Comparison of ENCODE assay signal across 12 cellular contexts in the genomic region with DNA sequence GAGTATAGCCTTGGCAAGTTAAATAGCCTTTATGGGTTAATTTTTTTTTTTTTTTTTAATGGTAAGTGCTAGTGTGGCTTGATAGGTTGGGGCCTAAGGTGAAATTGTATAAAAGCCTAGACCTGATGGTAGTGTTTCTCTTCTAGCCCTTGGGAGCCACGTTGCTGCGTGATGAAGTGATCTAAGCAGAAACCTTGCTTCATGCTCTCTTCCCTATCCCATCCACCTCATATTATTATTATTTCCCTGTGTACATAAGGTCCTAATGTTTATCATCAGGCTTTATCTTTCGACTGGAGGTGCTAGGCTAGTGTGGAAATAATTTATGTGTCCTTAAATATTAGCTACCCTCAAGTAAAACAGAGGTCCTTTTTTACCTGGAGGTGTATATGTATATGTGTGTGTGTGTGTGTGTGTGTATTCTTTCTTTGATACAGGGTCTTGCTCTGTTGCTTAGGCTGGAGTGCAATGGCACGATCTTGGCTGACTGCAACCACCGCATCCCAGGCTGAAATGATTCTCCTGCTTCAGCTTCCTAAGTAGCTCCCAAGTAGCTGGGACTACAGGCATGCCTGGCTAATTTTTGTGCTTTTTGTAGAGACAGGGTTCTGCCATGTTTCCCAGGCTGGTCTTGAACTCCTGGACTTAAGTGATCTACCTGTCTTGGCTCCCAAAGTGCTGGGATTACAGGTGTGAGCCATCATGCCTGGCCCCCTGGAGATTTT. TPM values are rescaled to one million over a fixed set of nuclear protein-coding genes. Genes with fewer than 3 reads are reported as not detected.
DNase-seq lines count a peak whose midpoint lies in the region; ATAC-seq and TF ChIP-seq lines count a peak whose summit lies in the region.
"Had no signal": no experiment of that assay in that cellular context is flagged by ENCODE, and none has a peak within 500 bp of the region (broad histone marks: within the 10 kb centered on the region; RNA-seq: fewer than 3 reads in every experiment).

No MANE protein-coding gene starts in this region.

- TF ChIP-seq CTCF in foreskin keratinocyte (conservative IDR thresholded peaks at IDR 0.05) (no peak), smooth muscle cell (IDR thresholded peaks at IDR 0.05; ENCODE audit: borderline replicate concordance, insufficient read depth, poor library complexity, severe bottlenecking) (no peak)

- no peak overlapping the region for H2AFZ ChIP-seq in smooth muscle cell (ENCODE audit: low read depth)

- H3K27me3 ChIP-seq in foreskin keratinocyte (no peaks in the 10 kb centered on the region), smooth muscle cell (ENCODE audit: low read depth) (no peaks in the 10 kb centered on the region)
- H3K27me3 ChIP-seq: thyroid gland had no signal

- peak overlapping the region; percentile 99 for H3K4me3 ChIP-seq in smooth muscle cell
- H3K4me3 ChIP-seq: thyroid gland had no signal

- H3K9ac ChIP-seq in smooth muscle cell (ENCODE audit: low read depth) = no peak overlapping the region

- H3F3A ChIP-seq in smooth muscle cell (ENCODE audit: low read depth) = peaks cover 3% of the 10 kb centered on the region

- no peak for ATAC-seq in foreskin keratinocyte
- ATAC-seq: sciatic nerve had no signal

- H3K4me2 ChIP-seq in smooth muscle cell = peak overlapping the region; percentile 90

- DNase-seq in NCI-H510A treated with DMSO at 0.1 percent for 48 hours (lab: John Stamatoyannopoulos, UW) (peak; percentile 44), NCI-H510A (lab: John Stamatoyannopoulos, UW) (no peak), T1000 (lab: John Stamatoyannopoulos, UW) (peak; percentile 2), foreskin keratinocyte (no peak), smooth muscle cell (lab: John Stamatoyannopoulos, UW; ENCODE audit: unreplicated experiment) (no peak), retina (no peak), nucleus accumbens (lab: John Stamatoyannopoulos, UW) (no peak)
- no peak for DNase-seq in activated CD8-positive, alpha-beta memory T cell treated with anti-CD3 and anti-CD28 coated beads, Interleukin-2, amount 50 U/mL, for 4 hours
- DNase-seq: EL, thyroid gland had no signal

- H3K9me3 ChIP-seq in smooth muscle cell (replicated peaks; ENCODE audit: low read depth) = no peaks in the 10 kb centered on the region
- H3K9me3 ChIP-seq: thyroid gland had no signal

- H4K20me1 ChIP-seq in smooth muscle cell (ENCODE audit: low read depth) = peaks cover 81% of the 10 kb centered on the region

- H3K79me2 ChIP-seq in smooth muscle cell (ENCODE audit: low read depth) = peaks cover 83% of the 10 kb centered on the region

- H3K27ac ChIP-seq in foreskin keratinocyte = peak overlapping the region; percentile 94
- no peak overlapping the region for H3K27ac ChIP-seq in smooth muscle cell (ENCODE audit: low read depth)
- H3K27ac ChIP-seq: 22Rv1, thyroid gland had no signal

- H3K4me1 ChIP-seq in foreskin keratinocyte (peaks cover 20% of the 10 kb centered on the region), smooth muscle cell (ENCODE audit: low read depth) (peaks cover 17% of the 10 kb centered on the region)

- WGBS in smooth muscle cell (ENCODE audit: low lambda C conversion rate) = 94% methylated on average over 5 of the region's 5 CpGs

- H3K36me3 ChIP-seq in smooth muscle cell (ENCODE audit: low read depth) = no peaks in the 10 kb centered on the region
- H3K36me3 ChIP-seq: thyroid gland had no signal

RNA-seq across cellular contexts. Expression of a gene that starts 3.6 kb away (rescaled TPM):
- total RNA-seq in foreskin keratinocyte = 37.9 and 45.5 TPM in 2 replicates
- polyA plus RNA-seq in foreskin keratinocyte = 10.6 and 15.7 TPM in 2 replicates
- total RNA-seq in smooth muscle cell = 34.0 and 56.0 TPM in 2 replicates
- 18.8 and 21.3 TPM in 2 replicates for polyA plus RNA-seq in smooth muscle cell

Comparison
In these comparisons a context has a peak if more than half of its experiments do, and no peak if none do; other contexts are left out.
1. DNase-seq: peak in NCI-H510A treated with DMSO at 0.1 percent for 48 hours (single experiment) and T1000 (single experiment); none in NCI-H510A (single experiment), foreskin keratinocyte (0 of 2), smooth muscle cell (single experiment), retina (single experiment), nucleus accumbens (0 of 56) and activated CD8-positive, alpha-beta memory T cell treated with anti-CD3 and anti-CD28 coated beads, Interleukin-2, amount 50 U/mL, for 4 hours (single experiment).